15 cellular contexts compared by ENCODE assay signal in the genomic region with DNA sequence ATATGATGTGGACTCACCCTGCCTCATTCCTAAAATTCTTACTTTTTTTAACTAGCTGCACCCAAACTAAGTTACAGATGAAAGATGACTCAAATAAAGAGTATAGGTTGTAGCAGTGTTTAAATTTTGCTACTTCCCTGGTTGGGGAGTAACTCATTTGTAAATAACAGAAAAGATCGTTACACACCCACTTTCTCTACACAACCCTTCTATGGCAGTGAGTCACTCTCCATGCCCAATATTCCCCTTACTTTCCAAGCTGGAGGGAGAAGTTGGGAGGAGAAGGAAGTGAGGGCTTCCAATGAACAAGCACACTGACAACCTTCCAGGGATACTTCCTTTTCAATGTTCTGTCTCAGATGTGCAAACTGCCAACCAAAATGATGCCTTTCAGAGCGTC. TPM values are rescaled to one million over a fixed set of nuclear protein-coding genes. Genes with fewer than 3 reads are reported as not detected.
DNase-seq lines count a peak whose midpoint lies in the region; ATAC-seq and TF ChIP-seq lines count a peak whose summit lies in the region.
"Had no signal": no experiment of that assay in that cellular context is flagged by ENCODE, and none has a peak within 500 bp of the region (broad histone marks: within the 10 kb centered on the region; RNA-seq: fewer than 3 reads in every experiment).

No MANE protein-coding gene starts in this region.

- no peak overlapping the region for H3K27ac Mint-ChIP-seq in neural crest cell (ENCODE audit: unreplicated experiment)
- no peak overlapping the region for H3K27ac Mint-ChIP-seq in activated naive CD4-positive, alpha-beta T cell treated with anti-CD3 and anti-CD28 coated beads, Interleukin-2, amount 50 U/mL, for 72 hours
- H3K27ac Mint-ChIP-seq: memory B cell had no signal

- H3K36me3 ChIP-seq in endocrine pancreas (ENCODE audit: control insufficient read depth, insufficient read depth, low read length) = no peaks in the 10 kb centered on the region
- H3K36me3 ChIP-seq: SJSA1, WERI-Rb-1 had no signal

- peaks cover 8% of the 10 kb centered on the region for H3K4me1 ChIP-seq in endocrine pancreas (ENCODE audit: control insufficient read depth, insufficient read depth, low read length)

- H3K4me1 Mint-ChIP-seq in neural crest cell = peaks cover 12% of the 10 kb centered on the region
- H3K4me1 Mint-ChIP-seq: memory B cell had no signal

- peaks cover 2% of the 10 kb centered on the region for H3K9me3 ChIP-seq in endocrine pancreas (ENCODE audit: control insufficient read depth, low read length)

- peaks cover 80% of the 10 kb centered on the region for H3K27me3 Mint-ChIP-seq in neural crest cell (ENCODE audit: low read depth)

- no peaks in the 10 kb centered on the region for H3K36me3 Mint-ChIP-seq in neural crest cell (ENCODE audit: low read depth)
- H3K36me3 Mint-ChIP-seq in activated naive CD4-positive, alpha-beta T cell treated with anti-CD3 and anti-CD28 coated beads, Interleukin-2, amount 50 U/mL, for 72 hours = peaks cover 11 to 33% of the 10 kb centered on the region in 2 donors
- H3K36me3 Mint-ChIP-seq: memory B cell had no signal

- DNase-seq in EL (peak; percentile 47), NCI-H69 (lab: John Stamatoyannopoulos, UW) (peak; percentile 77), neural crest cell (ENCODE audit: low read depth, low spot score) (no peak)
- no peak for DNase-seq in activated naive CD4-positive, alpha-beta T cell treated with anti-CD3 and anti-CD28 coated beads, Interleukin-2, amount 50 U/mL, for 72 hours (ENCODE audit: low spot score in 2 of 2)
- DNase-seq in activated CD4-positive, alpha-beta T cell treated with anti-CD3 and anti-CD28 coated beads for 48 hours = no peak
- DNase-seq in stimulated activated naive CD8-positive, alpha-beta T cell treated with anti-CD3 and anti-CD28 coated beads, Interleukin-15, Interleukin-2, amounts not matched to agents 100 U/mL and 50 U/mL, for 24 hours = no peak
- DNase-seq: activated T-cell treated with anti-CD3 and anti-CD28 coated beads, Interleukin-2, amount 50 U/mL, for 4 hours; effector memory CD4-positive, alpha-beta T cell; stimulated activated CD4-positive, alpha-beta T cell treated with anti-CD3 and anti-CD28 coated beads, Interleukin-4, amount 100 ng/mL, for 4 hours; WERI-Rb-1 had no signal

- peak overlapping the region; percentile 18 for H3K4me3 ChIP-seq in endocrine pancreas (ENCODE audit: control insufficient read depth, insufficient read depth, low read length)
- H3K4me3 ChIP-seq: SJSA1 had no signal

- no peaks in the 10 kb centered on the region for H3K9me3 Mint-ChIP-seq in neural crest cell
- H3K9me3 Mint-ChIP-seq in activated naive CD4-positive, alpha-beta T cell treated with anti-CD3 and anti-CD28 coated beads, Interleukin-2, amount 50 U/mL, for 72 hours = peaks cover 0 to 3% of the 10 kb centered on the region in 2 donors
- H3K9me3 Mint-ChIP-seq: activated T-cell treated with anti-CD3 and anti-CD28 coated beads, Interleukin-2, amount 50 U/mL, for 4 hours had no signal

- ATAC-seq in activated naive CD4-positive, alpha-beta T cell treated with anti-CD3 and anti-CD28 coated beads, Interleukin-2, amount 50 U/mL, for 72 hours = no peak
- no peak for ATAC-seq in HG02588 (IDR thresholded peaks at IDR 0.05; ENCODE audit: unreplicated experiment)
- ATAC-seq in stimulated activated naive CD8-positive, alpha-beta T cell treated with anti-CD3 and anti-CD28 coated beads, Interleukin-15, Interleukin-2, amounts not matched to agents 100 U/mL and 50 U/mL, for 24 hours = no peak
- ATAC-seq: activated T-cell treated with anti-CD3 and anti-CD28 coated beads, Interleukin-2, amount 50 U/mL, for 4 hours had no signal

- H3K9ac ChIP-seq in endocrine pancreas (ENCODE audit: control insufficient read depth, insufficient read depth, low read length) = no peak overlapping the region

- no peak for TF ChIP-seq CTCF in neural crest cell (conservative IDR thresholded peaks at IDR 0.05)

- peak overlapping the region; percentile 32 for H3K4me3 Mint-ChIP-seq in neural crest cell
- H3K4me3 Mint-ChIP-seq: activated T-cell treated with anti-CD3 and anti-CD28 coated beads, Interleukin-2, amount 50 U/mL, for 4 hours; memory B cell had no signal

- peaks cover 22% of the 10 kb centered on the region for H3K27me3 ChIP-seq in endocrine pancreas (ENCODE audit: control insufficient read depth, insufficient read depth, low read length)

RNA-seq across cellular contexts. Expression of a gene that starts 1.9 kb away (rescaled TPM):
- 0.16 TPM in 1 of 2 replicates, not detected in the other for total RNA-seq in neural crest cell
- total RNA-seq in activated naive CD4-positive, alpha-beta T cell treated with anti-CD3 and anti-CD28 coated beads, Interleukin-2, amount 50 U/mL, for 72 hours = not detected
- total RNA-seq: LHCN-M2 had no signal

Comparison
In these comparisons a context has a peak if more than half of its experiments do, and no peak if none do; other contexts are left out.
1. DNase-seq: peak in EL (single experiment) and NCI-H69 (single experiment); none in neural crest cell (single experiment), activated naive CD4-positive, alpha-beta T cell treated with anti-CD3 and anti-CD28 coated beads, Interleukin-2, amount 50 U/mL, for 72 hours (0 of 2), activated CD4-positive, alpha-beta T cell treated with anti-CD3 and anti-CD28 coated beads for 48 hours (single experiment) and stimulated activated naive CD8-positive, alpha-beta T cell treated with anti-CD3 and anti-CD28 coated beads, Interleukin-15, Interleukin-2, amounts not matched to agents 100 U/mL and 50 U/mL, for 24 hours (single experiment).